ENCODE assay signal across 26 cellular contexts in the genomic region with DNA sequence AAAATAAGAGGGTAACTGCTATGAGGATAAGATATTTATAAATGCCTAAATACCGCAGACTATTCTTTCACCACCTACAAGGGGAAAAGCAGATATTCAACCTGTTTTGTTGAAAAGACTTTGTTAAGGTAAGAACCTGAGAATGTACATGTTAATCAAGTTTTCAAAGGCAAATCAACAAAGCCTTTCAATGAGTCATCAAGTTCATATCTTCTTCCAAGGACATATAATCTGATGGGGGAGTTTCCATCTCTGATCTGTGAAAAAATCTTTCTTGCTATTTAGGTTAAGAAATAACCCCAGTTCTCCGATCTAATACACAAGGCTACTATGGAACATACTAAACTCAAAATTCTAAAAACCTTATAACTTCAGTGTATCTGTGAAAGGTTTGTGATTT. TPM values are rescaled to one million over a fixed set of nuclear protein-coding genes. Genes with fewer than 3 reads are reported as not detected.
DNase-seq lines count a peak whose midpoint lies in the region; ATAC-seq, FAIRE-seq and TF ChIP-seq lines count a peak whose summit lies in the region.
"Had no signal": no experiment of that assay in that cellular context is flagged by ENCODE, and none has a peak within 500 bp of the region (broad histone marks: within the 10 kb centered on the region; RNA-seq: fewer than 3 reads in every experiment).

No MANE protein-coding gene starts in this region.

- H3K27ac ChIP-seq in SK-N-SH (ENCODE audit: low read depth in 2 of 2, low read length in 1 of 2) = no peak overlapping the region
- H3K27ac ChIP-seq: 22Rv1; BLaER1 treated with 17β-estradiol and CSF1 and Interleukin-3, amounts not matched to agents 10 nM and 100 nM; RWPE1; SK-N-MC had no signal

- DNase-seq in SK-N-SH (no peak), bronchial epithelial cell (ENCODE audit: low read depth) (peak; percentile 30), NOMO-1 (lab: John Stamatoyannopoulos, UW; ENCODE audit: unreplicated experiment in 2 of 2) (no peak), DMS 273 treated with DMSO at 0.1 percent for 48 hours (lab: John Stamatoyannopoulos, UW) (no peak), NAMALWA (ENCODE audit: low spot score) (no peak)
- DNase-seq in stimulated activated CD4-positive, alpha-beta T cell treated with anti-CD3 and anti-CD28 coated beads, Interleukin-4, amount 100 ng/mL, for 24 hours = no peak
- DNase-seq: Caco-2; CD4-positive, alpha-beta memory T cell; DMS153; HCEC 1CT; Karpas-422; NCI-H1417 treated with DMSO at 0.1 percent for 48 hours; NCI-H187; NCI-H446 treated with DMSO at 0.1 percent for 48 hours; NCI-H748 treated with DMSO at 0.1 percent for 48 hours; SHP77 treated with DMSO at 0.1 percent for 48 hours had no signal

- no peaks in the 10 kb centered on the region for H3K79me2 ChIP-seq in SK-N-SH (ENCODE audit: insufficient read depth)

- FAIRE-seq in bronchial epithelial cell (lab: Jason Lieb, UNC) (no peak), islet of Langerhans (lab: Jason Lieb, UNC) (peak; percentile 30)
- FAIRE-seq: GM12891, HTR-8/SVneo had no signal

- no peaks in the 10 kb centered on the region for H3K36me3 ChIP-seq in SK-N-SH (replicated peaks in 1 of 2; ENCODE audit: control insufficient read depth in 1 of 2, insufficient read depth in 2 of 2, low read length in 1 of 2)
- H3K36me3 ChIP-seq in bronchial epithelial cell (ENCODE audit: control insufficient read depth, insufficient read depth, low read length) = no peaks in the 10 kb centered on the region
- H3K36me3 ChIP-seq: BLaER1 treated with 17β-estradiol and CSF1 and Interleukin-3, amounts not matched to agents 10 nM and 100 nM had no signal

- no peak for ATAC-seq in SK-N-SH treated with all-trans-retinoic acid at 6 μM for 48 hours
- ATAC-seq: GM23338 had no signal

- TF ChIP-seq RAD21 in SK-N-SH (IDR thresholded peaks at IDR 0.05; ENCODE audit: low read length) = no peak

- POLR2A ChIA-PET in SK-N-SH (lab: Yijun Ruan, JAX) = no interaction called here

- no peak overlapping the region for H3K4me2 ChIP-seq in SK-N-SH
- H3K4me2 ChIP-seq: BLaER1 treated with 17β-estradiol and CSF1 and Interleukin-3, amounts not matched to agents 10 nM and 100 nM; GM23338 had no signal

- H3K4me1 ChIP-seq in SK-N-SH (ENCODE audit: control insufficient read depth in 1 of 2, insufficient read depth in 2 of 2, low read depth in 1 of 2, low read length in 1 of 2) = peaks cover 3 to 4% of the 10 kb centered on the region in 2 experiments; a peak in 3 of 4 replicates
- H3K4me1 ChIP-seq: Caco-2 had no signal

- no peaks in the 10 kb centered on the region for H3K9me2 ChIP-seq in SK-N-SH

- H3K27me3 ChIP-seq in SK-N-SH (ENCODE audit: insufficient read depth) = no peaks in the 10 kb centered on the region
- H3K27me3 ChIP-seq in bronchial epithelial cell (ENCODE audit: control insufficient read depth, insufficient read depth, low read length) = no peaks in the 10 kb centered on the region
- H3K27me3 ChIP-seq: BLaER1 treated with 17β-estradiol and CSF1 and Interleukin-3, amounts not matched to agents 10 nM and 100 nM had no signal

- no peak for TF ChIP-seq EP300 in SK-N-SH (IDR thresholded peaks at IDR 0.05; ENCODE audit: borderline replicate concordance in 1 of 2, low read depth in 1 of 2, low read length in 1 of 2)

- no peak for TF ChIP-seq CTCF in SK-N-SH (IDR thresholded peaks at IDR 0.05)
- TF ChIP-seq CTCF in bronchial epithelial cell (IDR thresholded peaks at IDR 0.05; ENCODE audit: insufficient read depth, low read length, severe bottlenecking) = no peak

- H3K9ac ChIP-seq in SK-N-SH = no peak overlapping the region
- H3K9ac ChIP-seq: BLaER1 treated with 17β-estradiol and CSF1 and Interleukin-3, amounts not matched to agents 10 nM and 100 nM had no signal

- CTCF ChIA-PET in SK-N-SH (lab: Yijun Ruan, JAX) = no interaction called here

- H3K9me3 ChIP-seq in SK-N-SH = no peaks in the 10 kb centered on the region

- H3K4me3 ChIP-seq in SK-N-SH (ENCODE audit: low read depth in 2 of 2, low read length in 1 of 2) = no peak overlapping the region
- H3K4me3 ChIP-seq in bronchial epithelial cell (ENCODE audit: low read depth, low read length) = no peak overlapping the region
- H3K4me3 ChIP-seq: BLaER1 treated with 17β-estradiol and CSF1 and Interleukin-3, amounts not matched to agents 10 nM and 100 nM; GM23338; SK-N-MC had no signal

- peaks cover 4% of the 10 kb centered on the region for H3F3A ChIP-seq in SK-N-SH (replicated peaks; ENCODE audit: insufficient read depth)

- no peak overlapping the region for H2AFZ ChIP-seq in SK-N-SH (ENCODE audit: low read depth)
- H2AFZ ChIP-seq: GM23338 had no signal

- WGBS in SK-N-SH (ENCODE audit: low lambda C conversion rate) = 91% methylated on average over 2 of the region's 2 CpGs

- H4K20me1 ChIP-seq in SK-N-SH (ENCODE audit: insufficient read depth) = no peaks in the 10 kb centered on the region
- H4K20me1 ChIP-seq: BLaER1 treated with 17β-estradiol and CSF1 and Interleukin-3, amounts not matched to agents 10 nM and 100 nM had no signal

TF ChIP-seq in SK-N-SH, 30 proteins besides CTCF, POLR2A, EP300 and RAD21:
- TF ChIP-seq JUND (IDR thresholded peaks at IDR 0.05) (0 out of 2 replicates have a peak, but pooled peaks have one; percentile 12), SIN3A (IDR thresholded peaks at IDR 0.05; ENCODE audit: borderline replicate concordance, low read depth, low read length) (no peak)

TF ChIP-seq in SK-N-SH treated with all-trans-retinoic acid at 6 μM for 48 hours, 23 proteins besides CTCF, POLR2A, EP300 and RAD21:
- TF ChIP-seq, protein P1, sequence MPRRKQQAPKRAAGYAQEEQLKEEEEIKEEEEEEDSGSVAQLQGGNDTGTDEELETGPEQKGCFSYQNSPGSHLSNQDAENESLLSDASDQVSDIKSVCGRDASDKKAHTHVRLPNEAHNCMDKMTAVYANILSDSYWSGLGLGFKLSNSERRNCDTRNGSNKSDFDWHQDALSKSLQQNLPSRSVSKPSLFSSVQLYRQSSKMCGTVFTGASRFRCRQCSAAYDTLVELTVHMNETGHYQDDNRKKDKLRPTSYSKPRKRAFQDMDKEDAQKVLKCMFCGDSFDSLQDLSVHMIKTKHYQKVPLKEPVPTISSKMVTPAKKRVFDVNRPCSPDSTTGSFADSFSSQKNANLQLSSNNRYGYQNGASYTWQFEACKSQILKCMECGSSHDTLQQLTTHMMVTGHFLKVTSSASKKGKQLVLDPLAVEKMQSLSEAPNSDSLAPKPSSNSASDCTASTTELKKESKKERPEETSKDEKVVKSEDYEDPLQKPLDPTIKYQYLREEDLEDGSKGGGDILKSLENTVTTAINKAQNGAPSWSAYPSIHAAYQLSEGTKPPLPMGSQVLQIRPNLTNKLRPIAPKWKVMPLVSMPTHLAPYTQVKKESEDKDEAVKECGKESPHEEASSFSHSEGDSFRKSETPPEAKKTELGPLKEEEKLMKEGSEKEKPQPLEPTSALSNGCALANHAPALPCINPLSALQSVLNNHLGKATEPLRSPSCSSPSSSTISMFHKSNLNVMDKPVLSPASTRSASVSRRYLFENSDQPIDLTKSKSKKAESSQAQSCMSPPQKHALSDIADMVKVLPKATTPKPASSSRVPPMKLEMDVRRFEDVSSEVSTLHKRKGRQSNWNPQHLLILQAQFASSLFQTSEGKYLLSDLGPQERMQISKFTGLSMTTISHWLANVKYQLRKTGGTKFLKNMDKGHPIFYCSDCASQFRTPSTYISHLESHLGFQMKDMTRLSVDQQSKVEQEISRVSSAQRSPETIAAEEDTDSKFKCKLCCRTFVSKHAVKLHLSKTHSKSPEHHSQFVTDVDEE (CRISPR knock-in tag; IDR thresholded peaks at IDR 0.05) = no peak
TF ChIP-seq in SK-N-SH treated with all-trans-retinoic acid at 6 μM for 48 hours: peak in this region for 0.

RNA-seq across cellular contexts. Expression of a gene that starts 40.0 kb away (rescaled TPM):
- 17.1 and 21.2 TPM in 2 replicates for polyA plus RNA-seq in SK-N-SH (2012; rRNA removed)
- 10.0 and 12.1 TPM in 2 replicates for polyA plus RNA-seq in SK-N-SH (2012; cell fraction: cytosol; rRNA removed)
- polyA plus RNA-seq in SK-N-SH (2012; cell fraction: nucleus; rRNA removed) = 62.9 and 95.4 TPM in 2 replicates
- total RNA-seq in bronchial epithelial cell = 1.2 and 2.4 TPM in 2 replicates
- polyA plus RNA-seq: CD4-positive, alpha-beta memory T cell; IgD-negative memory B cell had no signal
